8 cellular contexts compared by ENCODE assay signal in the genomic region with DNA sequence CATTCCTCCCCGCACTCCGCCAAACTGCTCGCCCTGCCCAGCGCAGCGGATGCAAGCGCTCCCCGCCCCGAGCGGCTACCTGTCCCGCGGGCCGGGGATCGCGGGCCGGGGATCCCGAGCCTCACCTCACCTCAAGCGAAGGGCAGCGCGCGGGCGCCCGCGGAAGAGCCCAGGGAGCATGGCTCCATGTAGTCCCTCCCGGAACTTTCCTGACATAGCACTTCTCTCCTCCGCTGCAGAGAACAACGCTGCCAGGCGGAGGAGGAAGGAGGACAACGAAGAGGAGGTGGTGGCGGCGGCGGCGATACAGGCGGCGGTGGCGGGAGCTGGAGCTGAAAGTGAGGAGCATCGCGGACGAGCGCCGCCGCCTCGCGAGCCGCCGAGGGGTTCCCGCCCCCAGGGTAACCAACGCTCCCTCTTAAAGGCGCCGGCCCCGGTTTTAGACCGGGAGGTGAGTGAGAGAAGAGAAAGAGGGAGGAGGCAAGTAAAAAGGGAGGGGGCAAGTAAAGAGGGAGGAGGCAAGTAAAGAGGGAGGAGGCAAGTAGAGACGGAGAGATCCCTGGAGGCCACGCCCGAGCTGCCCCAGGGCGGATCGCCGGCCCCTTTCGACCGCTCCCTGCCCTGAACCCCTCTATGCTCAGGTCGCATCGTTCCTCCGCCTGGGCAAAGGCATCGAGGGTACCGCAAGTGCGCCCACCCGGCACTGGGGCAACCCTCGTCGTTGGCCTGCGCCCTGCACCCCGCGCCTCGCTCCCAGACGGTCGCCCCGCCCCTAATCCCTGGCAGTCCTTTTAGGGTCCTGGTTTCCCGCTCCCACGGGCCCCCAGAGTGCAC. TPM values are rescaled to one million over a fixed set of nuclear protein-coding genes. Genes with fewer than 3 reads are reported as not detected.
DNase-seq lines count a peak whose midpoint lies in the region; ATAC-seq and TF ChIP-seq lines count a peak whose summit lies in the region.

A gene with protein sequence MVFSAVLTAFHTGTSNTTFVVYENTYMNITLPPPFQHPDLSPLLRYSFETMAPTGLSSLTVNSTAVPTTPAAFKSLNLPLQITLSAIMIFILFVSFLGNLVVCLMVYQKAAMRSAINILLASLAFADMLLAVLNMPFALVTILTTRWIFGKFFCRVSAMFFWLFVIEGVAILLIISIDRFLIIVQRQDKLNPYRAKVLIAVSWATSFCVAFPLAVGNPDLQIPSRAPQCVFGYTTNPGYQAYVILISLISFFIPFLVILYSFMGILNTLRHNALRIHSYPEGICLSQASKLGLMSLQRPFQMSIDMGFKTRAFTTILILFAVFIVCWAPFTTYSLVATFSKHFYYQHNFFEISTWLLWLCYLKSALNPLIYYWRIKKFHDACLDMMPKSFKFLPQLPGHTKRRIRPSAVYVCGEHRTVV (minus strand): TSS at position 340 of the 834 bp plus-strand sequence. CDS start 37,746 bp downstream, outside the sequence.

- peak within 1 kb of the TSS; percentile 65 for H3K4me3 ChIP-seq in BJ (ENCODE audit: low read depth, low read length)

- no peaks in the 10 kb centered on the region for H3K9me3 Mint-ChIP-seq in activated CD4-positive, alpha-beta memory T cell treated with anti-CD3 and anti-CD28 coated beads, Interleukin-2, amount 10 ng/mL, durations not matched to agents 7 days and 5 days
- no peaks in the 10 kb centered on the region for H3K9me3 Mint-ChIP-seq in effector memory CD8-positive, alpha-beta T cell

- no peak for TF ChIP-seq CTCF in BJ (IDR thresholded peaks at IDR 0.05; ENCODE audit: insufficient read depth, low read depth, low read length)

- peak; percentile 93 for ATAC-seq in GM19025 (IDR thresholded peaks at IDR 0.05; ENCODE audit: low read depth, unreplicated experiment)
- peak; percentile 92 for ATAC-seq in HG03175 (IDR thresholded peaks at IDR 0.05; ENCODE audit: unreplicated experiment)
- ATAC-seq in effector memory CD8-positive, alpha-beta T cell (replicated peaks): peak; percentile 86

- H3K4me3 Mint-ChIP-seq in activated CD4-positive, alpha-beta memory T cell treated with anti-CD3 and anti-CD28 coated beads, Interleukin-2, amount 10 ng/mL, durations not matched to agents 7 days and 5 days: peak within 1 kb of the TSS; percentile 94
- peak within 1 kb of the TSS; percentile 93 to 94 for H3K4me3 Mint-ChIP-seq in effector memory CD8-positive, alpha-beta T cell

- H3K36me3 ChIP-seq in BJ (ENCODE audit: control insufficient read depth, insufficient read depth, low read length): no peaks in the 10 kb centered on the region

- peaks cover 19% of the 10 kb centered on the region for H3K27me3 Mint-ChIP-seq in activated CD4-positive, alpha-beta memory T cell treated with anti-CD3 and anti-CD28 coated beads, Interleukin-2, amount 10 ng/mL, durations not matched to agents 7 days and 5 days
- H3K27me3 Mint-ChIP-seq in effector memory CD8-positive, alpha-beta T cell: peaks cover 60 to 64% of the 10 kb centered on the region in 2 donors

- H3K4me1 Mint-ChIP-seq in activated CD4-positive, alpha-beta memory T cell treated with anti-CD3 and anti-CD28 coated beads, Interleukin-2, amount 10 ng/mL, durations not matched to agents 7 days and 5 days: peaks cover 32% of the 10 kb centered on the region
- H3K4me1 Mint-ChIP-seq in effector memory CD8-positive, alpha-beta T cell (ENCODE audit: low read depth in 2 of 2): peaks cover 6 to 17% of the 10 kb centered on the region in 2 donors

- CTCF ChIA-PET in BJ (lab: Yijun Ruan, JAX): interaction anchor here (1.0 kb wide), 1 partner anchor 62 kb away, joined by 3 read pairs; no protein-coding TSS in a partner anchor
- CTCF ChIA-PET in activated CD4-positive, alpha-beta memory T cell treated with anti-CD3 and anti-CD28 coated beads, Interleukin-2, amount 10 ng/mL, durations not matched to agents 7 days and 5 days (lab: Charles Lee): interaction anchor here (0.9 to 1.2 kb wide), 2 partner anchors 59 to 63 kb away, joined by 3 read pairs; no protein-coding TSS in a partner anchor

- POLR2A ChIA-PET in BJ (lab: Charles Lee): no interaction called here
- POLR2A ChIA-PET in activated CD4-positive, alpha-beta memory T cell treated with anti-CD3 and anti-CD28 coated beads, Interleukin-2, amount 10 ng/mL, durations not matched to agents 7 days and 5 days (lab: Charles Lee): interaction anchor here (1.0 to 3.4 kb wide), 8 partner anchors 48 to 315 kb away, joined by 3 to 10 read pairs (median 7); partner anchors contain the start of genes KLHL32, NDUFAF4 and UFL1

- peaks cover 8% of the 10 kb centered on the region for H3K27me3 ChIP-seq in BJ (ENCODE audit: control insufficient read depth, insufficient read depth, low read length)

- H3K27ac Mint-ChIP-seq in activated CD4-positive, alpha-beta memory T cell treated with anti-CD3 and anti-CD28 coated beads, Interleukin-2, amount 10 ng/mL, durations not matched to agents 7 days and 5 days: peak within 1 kb of the TSS; percentile 79
- peak within 1 kb of the TSS in 1 of 2 donors; percentile 84 for H3K27ac Mint-ChIP-seq in effector memory CD8-positive, alpha-beta T cell

- no peaks in the 10 kb centered on the region for H3K36me3 Mint-ChIP-seq in activated CD4-positive, alpha-beta memory T cell treated with anti-CD3 and anti-CD28 coated beads, Interleukin-2, amount 10 ng/mL, durations not matched to agents 7 days and 5 days (ENCODE audit: low read depth)
- H3K36me3 Mint-ChIP-seq in effector memory CD8-positive, alpha-beta T cell (ENCODE audit: insufficient read depth): no peaks in the 10 kb centered on the region

- peak; percentile 12 for DNase-seq in BJ (ENCODE audit: low read depth)
- DNase-seq in NCI-H510A (lab: John Stamatoyannopoulos, UW): peak; percentile 81
- DNase-seq in activated CD4-positive, alpha-beta memory T cell treated with anti-CD3 and anti-CD28 coated beads, Interleukin-2, amount 10 ng/mL, durations not matched to agents 7 days and 5 days: peak; percentile 89
- peak; percentile 31 to 39 (median 33) for DNase-seq in effector memory CD8-positive, alpha-beta T cell
- peak; percentile 89 for DNase-seq in mesenteric fat pad (ENCODE audit: low spot score)
- DNase-seq in stimulated activated CD8-positive, alpha-beta memory T cell treated with anti-CD3 and anti-CD28 coated beads, Interleukin-15, amount 100 ng/mL, for 24 hours (ENCODE audit: low read depth): peak; percentile 25

RNA-seq across cellular contexts. Expression of the gene that starts here (rescaled TPM):
- 0.38 and 0.61 TPM in 2 replicates for polyA plus RNA-seq in BJ (2011; rRNA removed)
- polyA minus RNA-seq in BJ (2011; rRNA and poly(A)+ RNA removed): 0.66 and 0.72 TPM in 2 replicates
- total RNA-seq in activated CD4-positive, alpha-beta memory T cell treated with anti-CD3 and anti-CD28 coated beads, Interleukin-2, amount 10 ng/mL, durations not matched to agents 7 days and 5 days: 1 to 10 TPM; 3.5 to 3.7 TPM
- total RNA-seq in mesenteric fat pad: 0.32 TPM

Comparison
In these comparisons a context has a peak if more than half of its experiments do, and no peak if none do; other contexts are left out.
1. Peak in every context shown above with its lines: DNase-seq, ATAC-seq and H3K4me3 ChIP-seq.
2. Peak in DNase-seq and H3K4me3 ChIP-seq in BJ; RNA of the gene not detected or under 1 TPM.
3. Peak in DNase-seq in mesenteric fat pad; RNA of the gene not detected or under 1 TPM.
4. DNase-seq: peak in every context shown above with its lines; median percentile 89 in activated CD4-positive, alpha-beta memory T cell treated with anti-CD3 and anti-CD28 coated beads, Interleukin-2, amount 10 ng/mL, durations not matched to agents 7 days and 5 days; 89 in mesenteric fat pad; 81 in NCI-H510A; 33 in effector memory CD8-positive, alpha-beta T cell; 25 in stimulated activated CD8-positive, alpha-beta memory T cell treated with anti-CD3 and anti-CD28 coated beads, Interleukin-15, amount 100 ng/mL, for 24 hours; 12 in BJ.